16 cellular contexts compared by ENCODE assay signal in the genomic region with DNA sequence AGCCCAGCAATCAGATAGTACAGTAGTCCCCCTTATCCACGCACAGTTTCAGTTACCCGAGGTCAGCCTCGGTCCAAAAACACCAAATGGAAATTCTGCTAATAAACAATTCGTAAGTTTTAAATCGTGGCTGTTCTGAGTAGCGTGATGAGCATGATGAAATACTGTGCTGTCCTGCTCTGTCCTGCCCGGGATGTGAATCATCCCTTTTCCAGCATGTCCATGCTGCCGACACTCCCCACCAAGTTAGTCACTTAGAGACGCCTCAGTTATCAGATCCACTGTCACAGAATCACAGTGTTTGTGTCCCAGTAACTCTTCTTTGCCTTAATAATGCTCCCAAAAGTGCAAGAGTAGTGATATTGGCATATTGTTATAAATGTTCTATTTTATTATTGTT.
DNase-seq lines count a peak whose midpoint lies in the region; ATAC-seq, FAIRE-seq and TF ChIP-seq lines count a peak whose summit lies in the region.
"Had no signal": no experiment of that assay in that cellular context is flagged by ENCODE, and none has a peak within 500 bp of the region (broad histone marks: within the 10 kb centered on the region; RNA-seq: fewer than 3 reads in every experiment).

No MANE protein-coding gene starts in this region.

- 60 to 78% (median 73%) methylated on average over 9 of the region's 9 CpGs for WGBS in adrenal gland, 4 donors
- WGBS in pancreas, 2 donors: 76 to 84% methylated on average over 9 of the region's 9 CpGs

- H3K4me3 ChIP-seq in adrenal gland (no peak overlapping the region), pancreas (no peak overlapping the region), MM.1S (ENCODE audit: low read length) (no peak overlapping the region)

- H3K4me3 Mint-ChIP-seq in stimulated activated naive CD8-positive, alpha-beta T cell treated with anti-CD3 and anti-CD28 coated beads, Interleukin-15, Interleukin-2, amounts not matched to agents 100 ng/mL and 50 ng/mL, for 24 hours: no peak overlapping the region
- H3K4me3 Mint-ChIP-seq: activated T-cell treated with anti-CD3 and anti-CD28 coated beads, Interleukin-2, amount 50 U/mL, for 4 hours; effector memory CD8-positive, alpha-beta T cell had no signal

- H3F3A ChIP-seq in MM.1S (ENCODE audit: insufficient read depth, low read length): no peaks in the 10 kb centered on the region

- H3K9me3 Mint-ChIP-seq in stimulated activated naive CD8-positive, alpha-beta T cell treated with anti-CD3 and anti-CD28 coated beads, Interleukin-15, Interleukin-2, amounts not matched to agents 100 ng/mL and 50 ng/mL, for 24 hours: no peaks in the 10 kb centered on the region
- H3K9me3 Mint-ChIP-seq: activated T-cell treated with anti-CD3 and anti-CD28 coated beads, Interleukin-2, amount 50 U/mL, for 4 hours; effector memory CD8-positive, alpha-beta T cell had no signal

- H3K9me3 ChIP-seq in adrenal gland (replicated peaks in 1 of 3) (no peaks in the 10 kb centered on the region), pancreas (no peaks in the 10 kb centered on the region), MM.1S (replicated peaks; ENCODE audit: insufficient read depth, low read length) (no peaks in the 10 kb centered on the region)

- no peak overlapping the region for H3K9ac ChIP-seq in MM.1S (ENCODE audit: low read length)

- H3K27ac ChIP-seq in adrenal gland (no peak overlapping the region), foreskin keratinocyte (peak overlapping the region; percentile 84), pancreas (no peak overlapping the region), MM.1S (ENCODE audit: low read length) (no peak overlapping the region)

- intact Hi-C loops in adrenal gland (cut with DNase I): no loop called here
- intact Hi-C loops in pancreas (cut with DNase I): no loop called here

- H3K27ac Mint-ChIP-seq in stimulated activated naive CD8-positive, alpha-beta T cell treated with anti-CD3 and anti-CD28 coated beads, Interleukin-15, Interleukin-2, amounts not matched to agents 100 ng/mL and 50 ng/mL, for 24 hours: peak overlapping the region; percentile 11
- H3K27ac Mint-ChIP-seq: effector memory CD8-positive, alpha-beta T cell had no signal

- no peak for FAIRE-seq in pancreas (lab: Jason Lieb, UNC)

- H3K36me3 ChIP-seq in adrenal gland (replicated peaks in 1 of 2) (no peaks in the 10 kb centered on the region), pancreas (no peaks in the 10 kb centered on the region), MM.1S (replicated peaks; ENCODE audit: insufficient read depth, low read length) (no peaks in the 10 kb centered on the region)

- no peaks in the 10 kb centered on the region for H3K27me3 Mint-ChIP-seq in stimulated activated naive CD8-positive, alpha-beta T cell treated with anti-CD3 and anti-CD28 coated beads, Interleukin-15, Interleukin-2, amounts not matched to agents 100 ng/mL and 50 ng/mL, for 24 hours
- H3K27me3 Mint-ChIP-seq: effector memory CD8-positive, alpha-beta T cell had no signal

- peaks cover 4% of the 10 kb centered on the region for H3K4me1 Mint-ChIP-seq in stimulated activated naive CD8-positive, alpha-beta T cell treated with anti-CD3 and anti-CD28 coated beads, Interleukin-15, Interleukin-2, amounts not matched to agents 100 ng/mL and 50 ng/mL, for 24 hours (ENCODE audit: low read depth)

- DNase-seq in stimulated activated naive CD8-positive, alpha-beta T cell treated with anti-CD3 and anti-CD28 coated beads, Interleukin-15, Interleukin-2, amounts not matched to agents 100 U/mL and 50 U/mL, for 24 hours: no peak
- DNase-seq in adrenal gland (peak in 5 of 7 donors; percentile 29 to 58 (median 44)), foreskin keratinocyte (peak; percentile 83 to 92), cerebellum (ENCODE audit: low spot score) (no peak), pancreas (no peak), MM.1S (no peak), iPS-NIHi7 (ENCODE audit: extremely low spot score) (no peak)
- DNase-seq: ACHN; activated T-cell treated with anti-CD3 and anti-CD28 coated beads, Interleukin-2, amount 50 U/mL, for 4 hours; anterior cingulate cortex; hippocampal formation; NCI-H1092 treated with DMSO at 0.1 percent for 48 hours; NCI-H446; substantia nigra had no signal

- no peak for ATAC-seq in stimulated activated naive CD8-positive, alpha-beta T cell treated with anti-CD3 and anti-CD28 coated beads, Interleukin-15, Interleukin-2, amounts not matched to agents 100 U/mL and 50 U/mL, for 24 hours
- ATAC-seq in foreskin keratinocyte (peak; percentile 89), pancreas (no peak)
- ATAC-seq: effector memory CD8-positive, alpha-beta T cell had no signal

- TF ChIP-seq CTCF in adrenal gland (IDR thresholded peaks at IDR 0.05) (no peak), foreskin keratinocyte (conservative IDR thresholded peaks at IDR 0.05) (no peak), pancreas (IDR thresholded peaks at IDR 0.05) (no peak), MM.1S (IDR thresholded peaks at IDR 0.05; ENCODE audit: low read length) (no peak)

- no peaks in the 10 kb centered on the region for H3K27me3 ChIP-seq in adrenal gland
- no peaks in the 10 kb centered on the region for H3K27me3 ChIP-seq in foreskin keratinocyte
- H3K27me3 ChIP-seq in pancreas: no peaks in the 10 kb centered on the region
- H3K27me3 ChIP-seq in MM.1S (replicated peaks; ENCODE audit: insufficient read depth, low read length): no peaks in the 10 kb centered on the region

- TF ChIP-seq POLR2A in adrenal gland (IDR thresholded peaks at IDR 0.05): no peak

- H3K9me2 ChIP-seq in MM.1S (replicated peaks; ENCODE audit: insufficient read depth, low read length): no peaks in the 10 kb centered on the region

- no peak overlapping the region for H3K4me2 ChIP-seq in MM.1S (ENCODE audit: low read depth, low read length)

- no peak overlapping the region for H2AFZ ChIP-seq in MM.1S (ENCODE audit: low read length)

- H3K36me3 Mint-ChIP-seq in stimulated activated naive CD8-positive, alpha-beta T cell treated with anti-CD3 and anti-CD28 coated beads, Interleukin-15, Interleukin-2, amounts not matched to agents 100 ng/mL and 50 ng/mL, for 24 hours (ENCODE audit: low read depth): no peaks in the 10 kb centered on the region

- H3K4me1 ChIP-seq in adrenal gland (replicated peaks in 1 of 2) (no peaks in the 10 kb centered on the region), foreskin keratinocyte (peaks cover 21% of the 10 kb centered on the region), pancreas (no peaks in the 10 kb centered on the region), MM.1S (ENCODE audit: low read length) (no peaks in the 10 kb centered on the region)

- no peaks in the 10 kb centered on the region for H4K20me1 ChIP-seq in MM.1S (ENCODE audit: insufficient read depth, low read length)

- no peaks in the 10 kb centered on the region for H3K79me2 ChIP-seq in MM.1S (ENCODE audit: low read length)

Comparison
In these comparisons a context has a peak if more than half of its experiments do, and no peak if none do; other contexts are left out.
1. DNase-seq: peak in adrenal gland (5 of 7) and foreskin keratinocyte (2 of 2); none in stimulated activated naive CD8-positive, alpha-beta T cell treated with anti-CD3 and anti-CD28 coated beads, Interleukin-15, Interleukin-2, amounts not matched to agents 100 U/mL and 50 U/mL, for 24 hours (single experiment), cerebellum (single experiment), pancreas (0 of 6), MM.1S (single experiment) and iPS-NIHi7 (single experiment).